13 cellular contexts compared by ENCODE assay signal in genomic region chr7:17546206-17546998, GRCh38.
DNase-seq lines count a peak whose midpoint lies in the region; ATAC-seq and TF ChIP-seq lines count a peak whose summit lies in the region.
"Had no signal": no experiment of that assay in that cellular context is flagged by ENCODE, and none has a peak within 500 bp of the region (broad histone marks: within the 10 kb centered on the region; RNA-seq: fewer than 3 reads in every experiment).

No MANE protein-coding gene starts in this region.

- H3K4me1 ChIP-seq in RWPE2 (ENCODE audit: insufficient read depth, poor library complexity, severe bottlenecking) (peaks cover 7% of the 10 kb centered on the region), psoas muscle (no peaks in the 10 kb centered on the region)

- no peak for TF ChIP-seq CTCF in RWPE2 (IDR thresholded peaks at IDR 0.05; ENCODE audit: poor library complexity, severe bottlenecking)
- no peak for TF ChIP-seq CTCF in psoas muscle (IDR thresholded peaks at IDR 0.05)

- ATAC-seq in RWPE2 (ENCODE audit: low read depth): peak; percentile 81
- ATAC-seq in psoas muscle: no peak
- ATAC-seq: CD8-positive, alpha-beta T cell had no signal

- peak; percentile 67 for DNase-seq in ELR (ENCODE audit: low read depth)
- DNase-seq in RWPE2 (ENCODE audit: low spot score): no peak
- peak; percentile 91 for DNase-seq in fibroblast of peridontal ligament (ENCODE audit: extremely low read depth)
- DNase-seq in pons (ENCODE audit: low spot score): peak; percentile 16
- no peak for DNase-seq in HT-29 (ENCODE audit: low spot score)
- no peak for DNase-seq in NK-92 (lab: John Stamatoyannopoulos, UW; ENCODE audit: unreplicated experiment)
- DNase-seq in RPMI8226: no peak
- no peak for DNase-seq in psoas muscle
- DNase-seq: activated T-cell treated with anti-CD3 and anti-CD28 coated beads, Interleukin-2, amount 50 U/mL, for 24 hours; CD8-positive, alpha-beta T cell; Karpas-422; NCI-H748 treated with DMSO at 0.1 percent for 48 hours; nephron progenitor cell had no signal

- H3K27ac ChIP-seq in RWPE2 (ENCODE audit: poor library complexity, severe bottlenecking) (peak overlapping the region; percentile 22), psoas muscle (no peak overlapping the region)

- H3K9me3 ChIP-seq in RWPE2 (ENCODE audit: severe bottlenecking): no peaks in the 10 kb centered on the region
- no peaks in the 10 kb centered on the region for H3K9me3 ChIP-seq in psoas muscle

- 66 to 79% (median 68%) methylated on average over 4 of the region's 4 CpGs for WGBS in psoas muscle, 3 donors

- no peaks in the 10 kb centered on the region for H3K27me3 ChIP-seq in RWPE2 (ENCODE audit: insufficient read depth, poor library complexity, severe bottlenecking)
- no peaks in the 10 kb centered on the region for H3K27me3 ChIP-seq in psoas muscle (ENCODE audit: insufficient read depth in 3 of 3, low read length in 2 of 3)

- H3K36me3 ChIP-seq in RWPE2 (ENCODE audit: low read depth): no peaks in the 10 kb centered on the region
- no peaks in the 10 kb centered on the region for H3K36me3 ChIP-seq in psoas muscle (ENCODE audit: insufficient read depth in 1 of 2, low read depth in 1 of 2)

- no peak overlapping the region for H3K4me3 ChIP-seq in RWPE2 (ENCODE audit: severe bottlenecking)
- no peak overlapping the region for H3K4me3 ChIP-seq in psoas muscle

- intact Hi-C loops in psoas muscle (cut with DNase I): no loop called here

Comparison
In these comparisons a context has a peak if more than half of its experiments do, and no peak if none do; other contexts are left out.
1. DNase-seq: peak in ELR (single experiment), fibroblast of peridontal ligament (single experiment) and pons (single experiment); none in RWPE2 (single experiment), HT-29 (single experiment), NK-92 (single experiment), RPMI8226 (single experiment) and psoas muscle (0 of 2).